13 cellular contexts compared by ENCODE assay signal in the genomic region with DNA sequence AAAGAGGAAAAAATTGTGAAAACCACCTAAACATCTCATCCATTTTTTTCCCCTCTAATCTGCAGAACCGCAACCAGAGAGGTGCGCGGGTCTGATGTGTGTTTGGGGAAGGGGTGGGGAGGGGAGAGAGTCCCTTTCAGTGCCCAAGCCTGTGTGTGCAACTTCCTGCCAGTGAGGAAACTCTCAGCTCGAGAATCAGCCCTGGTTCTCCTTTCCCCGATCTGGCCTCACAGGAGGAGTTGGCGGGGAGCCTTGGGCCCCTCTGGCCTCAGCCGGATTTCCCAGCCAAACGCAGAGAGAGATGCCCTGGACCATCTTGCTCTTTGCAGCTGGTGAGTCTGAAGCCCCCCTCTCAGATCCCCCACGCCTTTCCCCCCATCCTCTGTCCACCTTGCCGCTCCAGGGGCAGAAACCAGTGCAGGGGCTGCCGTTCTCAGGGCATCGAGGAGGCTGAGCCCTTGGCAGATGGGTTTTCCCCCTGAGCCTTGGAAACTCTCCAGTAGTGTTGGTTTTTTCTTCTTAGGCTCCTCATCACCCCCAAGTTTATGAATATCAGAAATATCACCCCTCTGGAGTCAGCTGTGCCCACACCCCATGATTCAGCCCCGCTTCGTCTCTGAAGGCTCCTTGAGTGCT. TPM values are rescaled to one million over a fixed set of nuclear protein-coding genes. Genes with fewer than 3 reads are reported as not detected.
DNase-seq lines count a peak whose midpoint lies in the region; ATAC-seq and TF ChIP-seq lines count a peak whose summit lies in the region.
"Had no signal": no experiment of that assay in that cellular context is flagged by ENCODE, and none has a peak within 500 bp of the region (broad histone marks: within the 10 kb centered on the region; RNA-seq: fewer than 3 reads in every experiment).

A gene with protein sequence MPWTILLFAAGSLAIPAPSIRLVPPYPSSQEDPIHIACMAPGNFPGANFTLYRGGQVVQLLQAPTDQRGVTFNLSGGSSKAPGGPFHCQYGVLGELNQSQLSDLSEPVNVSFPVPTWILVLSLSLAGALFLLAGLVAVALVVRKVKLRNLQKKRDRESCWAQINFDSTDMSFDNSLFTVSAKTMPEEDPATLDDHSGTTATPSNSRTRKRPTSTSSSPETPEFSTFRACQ (plus strand): TSS at position 208 of the 636 bp plus-strand sequence. CDS start 94 bp downstream, at position 302.

- no peaks in the 10 kb centered on the region for H4K20me1 ChIP-seq in BLaER1

- peak within 1 kb of the TSS; percentile 38 for H3K9ac ChIP-seq in BLaER1

- CTCF ChIA-PET in GM10248 (lab: Yijun Ruan, JAX), result interaction anchor here (3.1 to 7.6 kb wide), 3 partner anchors 10 to 16 kb away, joined by 12 to 71 read pairs (median 28); no protein-coding TSS in a partner anchor

- peak within 1 kb of the TSS; percentile 56 for H3K4me2 ChIP-seq in BLaER1

- H3K4me1 ChIP-seq in BLaER1, result peaks cover 8% of the 10 kb centered on the region
- H3K4me1 ChIP-seq in mucosa of descending colon (ENCODE audit: low read depth), result no peaks in the 10 kb centered on the region
- H3K4me1 ChIP-seq in esophagus squamous epithelium, result no peaks in the 10 kb centered on the region

- no peaks in the 10 kb centered on the region for H3K36me3 ChIP-seq in BLaER1
- H3K36me3 ChIP-seq in mucosa of descending colon (ENCODE audit: low read depth), result no peaks in the 10 kb centered on the region
- H3K36me3 ChIP-seq in esophagus squamous epithelium, result no peaks in the 10 kb centered on the region

- no peak for TF ChIP-seq POLR2A in esophagus squamous epithelium (IDR thresholded peaks at IDR 0.05)

- TF ChIP-seq CTCF in GM10248 (IDR thresholded peaks at IDR 0.05; ENCODE audit: control extremely low read depth, extremely low read depth, low read depth, missing control alignments), result no peak
- no peak for TF ChIP-seq CTCF in mucosa of descending colon (IDR thresholded peaks at IDR 0.05)
- no peak for TF ChIP-seq CTCF in esophagus squamous epithelium (IDR thresholded peaks at IDR 0.05)

- H3K4me3 ChIP-seq in BLaER1 (no peak within 1 kb of the TSS), mucosa of descending colon (no peak within 1 kb of the TSS), esophagus squamous epithelium (peak within 1 kb of the TSS in 1 of 4 donors; percentile 3)

- 37 to 47% methylated on average over 6 to 7 of the region's 14 CpGs for WGBS in esophagus squamous epithelium, 2 donors

- DNase-seq in GM10248 (ENCODE audit: extremely low spot score) (peak; percentile 48), UCSD-AML1 (lab: John Stamatoyannopoulos, UW; ENCODE audit: unreplicated experiment) (peak; percentile 54), mucosa of descending colon (no peak), esophagus squamous epithelium (lab: John Stamatoyannopoulos, UW) (no peak), AG08396 (ENCODE audit: low spot score) (no peak)
- no peak for DNase-seq in stimulated activated CD8-positive, alpha-beta memory T cell treated with anti-CD3 and anti-CD28 coated beads, Interleukin-4, amount 100 ng/mL, for 48 hours
- DNase-seq: activated CD4-positive, alpha-beta T cell treated with anti-CD3 and anti-CD28 coated beads for 1 hour; DMS53; NCI-H2107 had no signal

- peaks cover 13% of the 10 kb centered on the region for H3K9me3 ChIP-seq in BLaER1
- H3K9me3 ChIP-seq in mucosa of descending colon, result no peaks in the 10 kb centered on the region
- H3K9me3 ChIP-seq in esophagus squamous epithelium, result no peaks in the 10 kb centered on the region

- peak; percentile 50 for ATAC-seq in mucosa of descending colon
- ATAC-seq in HG02763 (IDR thresholded peaks at IDR 0.05; ENCODE audit: unreplicated experiment), result no peak

- POLR2A ChIA-PET in GM10248 (lab: Yijun Ruan, JAX), result interaction anchor here (1.1 kb wide), 1 partner anchor 12 kb away, joined by 3 read pairs; a partner anchor contains a TSS

- H3K27ac ChIP-seq in BLaER1, result no peak within 1 kb of the TSS
- H3K27ac ChIP-seq in esophagus squamous epithelium, result no peak within 1 kb of the TSS
- H3K27ac ChIP-seq: RWPE1 had no signal

- H3K27me3 ChIP-seq in BLaER1 (no peaks in the 10 kb centered on the region), esophagus squamous epithelium (peaks cover 0 to 33% (median 0%) of the 10 kb centered on the region in 4 donors)

- intact Hi-C loops in mucosa of descending colon (cut with DNase I, micrococcal nuclease) (no loop called here), esophagus squamous epithelium (cut with DNase I) (no loop called here)

RNA-seq across cellular contexts. Expression of the gene that starts here (rescaled TPM):
- total RNA-seq in mucosa of descending colon (1 to 10 TPM in 1 of 3 donors, under 1 TPM in 2; 0.64 to 1.9 (median 0.73) TPM), esophagus squamous epithelium (1 to 10 TPM in 1 of 4 donors, under 1 TPM in 1, not detected in 2; 0.38 to 1.3 TPM)
- total RNA-seq: epithelial cell of proximal tubule had no signal

Comparison
In these comparisons a context has a peak if more than half of its experiments do, and no peak if none do; other contexts are left out.
1. DNase-seq: peak in GM10248 (single experiment) and UCSD-AML1 (single experiment); none in mucosa of descending colon (0 of 3), stimulated activated CD8-positive, alpha-beta memory T cell treated with anti-CD3 and anti-CD28 coated beads, Interleukin-4, amount 100 ng/mL, for 48 hours (single experiment), esophagus squamous epithelium (single experiment) and AG08396 (single experiment).